1 cellular context compared by ENCODE assay signal in genomic region chr5:107474361-107474723, GRCh38.
TF ChIP-seq lines count a peak whose summit lies in the region.

No MANE protein-coding gene starts in this region.

TF ChIP-seq in endothelial cell of umbilical vein, 7 proteins besides CTCF, POLR2A, EP300 and RAD21:
- TF ChIP-seq FOS (IDR thresholded peaks at IDR 0.05; ENCODE audit: borderline replicate concordance, insufficient read depth, low read length) (no peak), GATA2 (IDR thresholded peaks at IDR 0.05; ENCODE audit: insufficient read depth, insufficient read length, low read depth, low read length) (no peak), EZH2 (IDR thresholded peaks at IDR 0.05; ENCODE audit: borderline replicate concordance, low read depth, low read length, severe bottlenecking) (no peak), POLR2AphosphoS5 (IDR thresholded peaks at IDR 0.05; ENCODE audit: insufficient read depth, low read depth, low read length) (no peak), MAX (IDR thresholded peaks at IDR 0.05; ENCODE audit: insufficient read depth, insufficient read length) (no peak), JUN (IDR thresholded peaks at IDR 0.05; ENCODE audit: borderline replicate concordance, insufficient read depth, insufficient read length, low read depth) (no peak), MYC (IDR thresholded peaks at IDR 0.05; ENCODE audit: low read depth, low read length) (no peak)
